ENCODE assay signal across 15 cellular contexts in the genomic region with DNA sequence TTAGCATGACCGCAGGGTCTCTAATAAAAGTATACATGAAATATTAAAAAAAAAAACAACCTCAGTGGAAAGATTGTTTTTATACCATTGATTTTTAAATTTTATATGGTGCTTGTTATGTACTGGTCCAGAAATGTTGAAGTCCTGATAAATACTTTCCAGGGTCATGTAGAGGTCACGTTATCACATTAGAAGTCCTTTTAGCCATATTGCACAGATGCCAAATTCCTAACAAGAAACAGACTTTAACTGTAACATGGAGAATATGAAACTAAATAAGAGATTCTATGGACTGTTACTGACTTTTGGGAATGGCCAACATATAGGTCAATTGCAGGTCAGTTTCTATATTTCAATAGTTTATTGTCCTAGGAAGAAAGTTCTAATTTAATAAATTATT.
DNase-seq lines count a peak whose midpoint lies in the region; ATAC-seq and TF ChIP-seq lines count a peak whose summit lies in the region.
"Had no signal": no experiment of that assay in that cellular context is flagged by ENCODE, and none has a peak within 500 bp of the region (broad histone marks: within the 10 kb centered on the region; RNA-seq: fewer than 3 reads in every experiment).

No MANE protein-coding gene starts in this region.

- WGBS in heart left ventricle, 4 donors = 65 to 73% (median 68%) methylated on average over 2 of the region's 2 CpGs
- whole genome bisulfite sequencing in gastroesophageal sphincter (ENCODE audit: low coverage in 1 of 2), 2 donors = 75 to 81% methylated on average over 2 of the region's 2 CpGs

- H3K4me3 ChIP-seq in cardiac muscle cell = no peak overlapping the region
- no peak overlapping the region for H3K4me3 ChIP-seq in heart left ventricle
- H3K4me3 ChIP-seq in gastroesophageal sphincter = no peak overlapping the region
- H3K4me3 ChIP-seq: A549, GM23338 had no signal

- H3K36me3 Mint-ChIP-seq in mesothelial cell of epicardium = peaks cover 3% of the 10 kb centered on the region
- no peaks in the 10 kb centered on the region for H3K36me3 Mint-ChIP-seq in natural killer cell treated with Interleukin-12 subunit alpha and Interleukin-12 subunit beta and Interleukin-15 and Interleukin-18, amount 100 ng/mL, for 72 hours

- H3K36me3 ChIP-seq in cardiac muscle cell (no peaks in the 10 kb centered on the region), heart left ventricle (no peaks in the 10 kb centered on the region), gastroesophageal sphincter (no peaks in the 10 kb centered on the region)

- peaks cover 3% of the 10 kb centered on the region for H3K9me3 Mint-ChIP-seq in mesothelial cell of epicardium
- H3K9me3 Mint-ChIP-seq in natural killer cell treated with Interleukin-12 subunit alpha and Interleukin-12 subunit beta and Interleukin-15 and Interleukin-18, amount 100 ng/mL, for 72 hours = peaks cover 7% of the 10 kb centered on the region
- H3K9me3 Mint-ChIP-seq: CD4-positive, alpha-beta T cell; GM23338 had no signal

- H3K9me3 ChIP-seq in cardiac muscle cell (ENCODE audit: low read depth) = no peaks in the 10 kb centered on the region
- no peaks in the 10 kb centered on the region for H3K9me3 ChIP-seq in heart left ventricle
- no peaks in the 10 kb centered on the region for H3K9me3 ChIP-seq in gastroesophageal sphincter
- H3K9me3 ChIP-seq: A549, Caco-2 had no signal

- peaks cover 46% of the 10 kb centered on the region for H3K4me1 Mint-ChIP-seq in mesothelial cell of epicardium
- no peaks in the 10 kb centered on the region for H3K4me1 Mint-ChIP-seq in natural killer cell treated with Interleukin-12 subunit alpha and Interleukin-12 subunit beta and Interleukin-15 and Interleukin-18, amount 100 ng/mL, for 72 hours (ENCODE audit: low read depth in 2 of 2)
- H3K4me1 Mint-ChIP-seq: GM23338 had no signal

- no peaks in the 10 kb centered on the region for H3K27me3 Mint-ChIP-seq in mesothelial cell of epicardium (ENCODE audit: low read depth)
- H3K27me3 Mint-ChIP-seq in natural killer cell treated with Interleukin-12 subunit alpha and Interleukin-12 subunit beta and Interleukin-15 and Interleukin-18, amount 100 ng/mL, for 72 hours = no peaks in the 10 kb centered on the region
- H3K27me3 Mint-ChIP-seq: CD4-positive, alpha-beta T cell had no signal

- ATAC-seq in heart left ventricle (no peak), SK-N-SH treated with all-trans-retinoic acid at 6 μM for 48 hours (no peak), gastroesophageal sphincter (no peak)
- no peak for ATAC-seq in natural killer cell treated with Interleukin-12 subunit alpha and Interleukin-12 subunit beta and Interleukin-15 and Interleukin-18, amount 100 ng/mL, for 72 hours
- ATAC-seq: A549, GM23338 had no signal

- DNase-seq in cardiac muscle cell (ENCODE audit: low read depth in 1 of 2, low spot score in 1 of 2) (peak; percentile 46 to 49), heart left ventricle (no peak), mesothelial cell of epicardium (ENCODE audit: low spot score in 2 of 2, unreplicated experiment in 2 of 2) (no peak)
- DNase-seq in natural killer cell treated with Interleukin-12 subunit alpha and Interleukin-12 subunit beta and Interleukin-15 and Interleukin-18, amount 100 ng/mL, for 72 hours (ENCODE audit: low spot score) = no peak
- DNase-seq: AML-193; Caco-2; CD4-positive, alpha-beta T cell; DMS79 treated with DMSO at 0.1 percent for 48 hours; GF-D8; HCEC 1CT had no signal

- no peak for TF ChIP-seq EP300 in gastroesophageal sphincter (IDR thresholded peaks at IDR 0.05)

- no peak overlapping the region for H3K4me3 Mint-ChIP-seq in mesothelial cell of epicardium
- H3K4me3 Mint-ChIP-seq in natural killer cell treated with Interleukin-12 subunit alpha and Interleukin-12 subunit beta and Interleukin-15 and Interleukin-18, amount 100 ng/mL, for 72 hours = no peak overlapping the region
- H3K4me3 Mint-ChIP-seq: CD4-positive, alpha-beta T cell; GM23338 had no signal

- no peak overlapping the region for H3K27ac ChIP-seq in cardiac muscle cell
- H3K27ac ChIP-seq in heart left ventricle = no peak overlapping the region
- no peak overlapping the region for H3K27ac ChIP-seq in gastroesophageal sphincter
- H3K27ac ChIP-seq: A549, C4-2B had no signal

- no peaks in the 10 kb centered on the region for H3K27me3 ChIP-seq in cardiac muscle cell
- H3K27me3 ChIP-seq in heart left ventricle = no peaks in the 10 kb centered on the region
- H3K27me3 ChIP-seq in gastroesophageal sphincter = no peaks in the 10 kb centered on the region

- intact Hi-C loops in heart left ventricle (cut with DNase I) = no loop called here

- TF ChIP-seq CTCF in cardiac muscle cell (IDR thresholded peaks at IDR 0.05; ENCODE audit: low read depth, low read length) = no peak
- TF ChIP-seq CTCF in heart left ventricle (IDR thresholded peaks at IDR 0.05) = no peak
- TF ChIP-seq CTCF in mesothelial cell of epicardium (IDR thresholded peaks at IDR 0.05; ENCODE audit: unreplicated experiment) = no peak
- no peak for TF ChIP-seq CTCF in gastroesophageal sphincter (IDR thresholded peaks at IDR 0.05)

- H3K4me1 ChIP-seq in cardiac muscle cell (ENCODE audit: low read depth) (peaks cover 21% of the 10 kb centered on the region), heart left ventricle (peaks cover 0 to 4% (median 0%) of the 10 kb centered on the region in 12 donors), gastroesophageal sphincter (no peaks in the 10 kb centered on the region)
- H3K4me1 ChIP-seq: A549, Caco-2 had no signal

- H3K27ac Mint-ChIP-seq in mesothelial cell of epicardium = peak overlapping the region; percentile 66
- no peak overlapping the region for H3K27ac Mint-ChIP-seq in natural killer cell treated with Interleukin-12 subunit alpha and Interleukin-12 subunit beta and Interleukin-15 and Interleukin-18, amount 100 ng/mL, for 72 hours
- H3K27ac Mint-ChIP-seq: CD4-positive, alpha-beta T cell; GM23338 had no signal

- TF ChIP-seq POLR2A in heart left ventricle (IDR thresholded peaks at IDR 0.05) (no peak), gastroesophageal sphincter (IDR thresholded peaks at IDR 0.05) (no peak)

TF ChIP-seq in SK-N-SH treated with all-trans-retinoic acid at 6 μM for 48 hours, 23 proteins besides CTCF, POLR2A, EP300 and RAD21 (continues in another document):
- TF ChIP-seq ZNF565 (CRISPR knock-in tag; conservative IDR thresholded peaks at IDR 0.05; ENCODE audit: low read depth) (no peak), TCF4 (CRISPR knock-in tag; IDR thresholded peaks at IDR 0.05; ENCODE audit: borderline replicate concordance) (peak; percentile 86), GLIS3 (CRISPR knock-in tag; IDR thresholded peaks at IDR 0.05) (no peak), PPARA (CRISPR knock-in tag; IDR thresholded peaks at IDR 0.05; ENCODE audit: borderline replicate concordance) (no peak), OSR1 (CRISPR knock-in tag; IDR thresholded peaks at IDR 0.05) (no peak), TOX (CRISPR knock-in tag; IDR thresholded peaks at IDR 0.05; ENCODE audit: borderline replicate concordance) (no peak), ARNTL (CRISPR knock-in tag; IDR thresholded peaks at IDR 0.05; ENCODE audit: borderline replicate concordance, low read depth) (no peak), ESRRG (CRISPR knock-in tag; IDR thresholded peaks at IDR 0.05) (no peak), ZNF8 (CRISPR knock-in tag; IDR thresholded peaks at IDR 0.05) (peak; percentile 25; the same call in 1 of the 2 replicates), CSDC2 (CRISPR knock-in tag; IDR thresholded peaks at IDR 0.05) (no peak)
- TF ChIP-seq, protein P1, sequence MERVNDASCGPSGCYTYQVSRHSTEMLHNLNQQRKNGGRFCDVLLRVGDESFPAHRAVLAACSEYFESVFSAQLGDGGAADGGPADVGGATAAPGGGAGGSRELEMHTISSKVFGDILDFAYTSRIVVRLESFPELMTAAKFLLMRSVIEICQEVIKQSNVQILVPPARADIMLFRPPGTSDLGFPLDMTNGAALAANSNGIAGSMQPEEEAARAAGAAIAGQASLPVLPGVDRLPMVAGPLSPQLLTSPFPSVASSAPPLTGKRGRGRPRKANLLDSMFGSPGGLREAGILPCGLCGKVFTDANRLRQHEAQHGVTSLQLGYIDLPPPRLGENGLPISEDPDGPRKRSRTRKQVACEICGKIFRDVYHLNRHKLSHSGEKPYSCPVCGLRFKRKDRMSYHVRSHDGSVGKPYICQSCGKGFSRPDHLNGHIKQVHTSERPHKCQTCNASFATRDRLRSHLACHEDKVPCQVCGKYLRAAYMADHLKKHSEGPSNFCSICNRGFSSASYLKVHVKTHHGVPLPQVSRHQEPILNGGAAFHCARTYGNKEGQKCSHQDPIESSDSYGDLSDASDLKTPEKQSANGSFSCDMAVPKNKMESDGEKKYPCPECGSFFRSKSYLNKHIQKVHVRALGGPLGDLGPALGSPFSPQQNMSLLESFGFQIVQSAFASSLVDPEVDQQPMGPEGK (CRISPR knock-in tag; IDR thresholded peaks at IDR 0.05; ENCODE audit: borderline replicate concordance) = no peak
- TF ChIP-seq, protein P2, sequence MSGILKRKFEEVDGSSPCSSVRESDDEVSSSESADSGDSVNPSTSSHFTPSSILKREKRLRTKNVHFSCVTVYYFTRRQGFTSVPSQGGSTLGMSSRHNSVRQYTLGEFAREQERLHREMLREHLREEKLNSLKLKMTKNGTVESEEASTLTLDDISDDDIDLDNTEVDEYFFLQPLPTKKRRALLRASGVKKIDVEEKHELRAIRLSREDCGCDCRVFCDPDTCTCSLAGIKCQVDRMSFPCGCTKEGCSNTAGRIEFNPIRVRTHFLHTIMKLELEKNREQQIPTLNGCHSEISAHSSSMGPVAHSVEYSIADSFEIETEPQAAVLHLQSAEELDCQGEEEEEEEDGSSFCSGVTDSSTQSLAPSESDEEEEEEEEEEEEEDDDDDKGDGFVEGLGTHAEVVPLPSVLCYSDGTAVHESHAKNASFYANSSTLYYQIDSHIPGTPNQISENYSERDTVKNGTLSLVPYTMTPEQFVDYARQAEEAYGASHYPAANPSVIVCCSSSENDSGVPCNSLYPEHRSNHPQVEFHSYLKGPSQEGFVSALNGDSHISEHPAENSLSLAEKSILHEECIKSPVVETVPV (CRISPR knock-in tag; IDR thresholded peaks at IDR 0.05) = no peak
- TF ChIP-seq, protein P3, sequence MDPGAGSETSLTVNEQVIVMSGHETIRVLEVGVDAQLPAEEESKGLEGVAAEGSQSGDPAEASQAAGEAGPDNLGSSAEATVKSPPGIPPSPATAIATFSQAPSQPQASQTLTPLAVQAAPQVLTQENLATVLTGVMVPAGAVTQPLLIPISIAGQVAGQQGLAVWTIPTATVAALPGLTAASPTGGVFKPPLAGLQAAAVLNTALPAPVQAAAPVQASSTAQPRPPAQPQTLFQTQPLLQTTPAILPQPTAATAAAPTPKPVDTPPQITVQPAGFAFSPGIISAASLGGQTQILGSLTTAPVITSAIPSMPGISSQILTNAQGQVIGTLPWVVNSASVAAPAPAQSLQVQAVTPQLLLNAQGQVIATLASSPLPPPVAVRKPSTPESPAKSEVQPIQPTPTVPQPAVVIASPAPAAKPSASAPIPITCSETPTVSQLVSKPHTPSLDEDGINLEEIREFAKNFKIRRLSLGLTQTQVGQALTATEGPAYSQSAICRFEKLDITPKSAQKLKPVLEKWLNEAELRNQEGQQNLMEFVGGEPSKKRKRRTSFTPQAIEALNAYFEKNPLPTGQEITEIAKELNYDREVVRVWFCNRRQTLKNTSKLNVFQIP (CRISPR knock-in tag; IDR thresholded peaks at IDR 0.05; ENCODE audit: borderline replicate concordance, low read depth) = no peak; the same call in 1 of the 2 replicates

Comparison
In these comparisons a context has a peak if more than half of its experiments do, and no peak if none do; other contexts are left out.
1. DNase-seq: peak in cardiac muscle cell (2 of 2); none in heart left ventricle (0 of 5), mesothelial cell of epicardium (0 of 2) and natural killer cell treated with Interleukin-12 subunit alpha and Interleukin-12 subunit beta and Interleukin-15 and Interleukin-18, amount 100 ng/mL, for 72 hours (single experiment).